Comparison of ENCODE assay signal across 1 cellular context in genomic region chr6:135583256-135583758, GRCh38.
TF ChIP-seq lines count a peak whose summit lies in the region.

No MANE protein-coding gene starts in this region.

TF ChIP-seq in A549, 52 proteins besides CTCF, POLR2A, EP300 and RAD21:
- TF ChIP-seq REST (IDR thresholded peaks at IDR 0.05) (no peak), CBX8 (IDR thresholded peaks at IDR 0.05) (no peak), FOSL2 (IDR thresholded peaks at IDR 0.05) (no peak), FOSL2 (CRISPR knock-in tag; IDR thresholded peaks at IDR 0.05) (0 out of 2 replicates have a peak, but pooled peaks have one; percentile 13)
